ENCODE assay signal across 27 cellular contexts in the genomic region with DNA sequence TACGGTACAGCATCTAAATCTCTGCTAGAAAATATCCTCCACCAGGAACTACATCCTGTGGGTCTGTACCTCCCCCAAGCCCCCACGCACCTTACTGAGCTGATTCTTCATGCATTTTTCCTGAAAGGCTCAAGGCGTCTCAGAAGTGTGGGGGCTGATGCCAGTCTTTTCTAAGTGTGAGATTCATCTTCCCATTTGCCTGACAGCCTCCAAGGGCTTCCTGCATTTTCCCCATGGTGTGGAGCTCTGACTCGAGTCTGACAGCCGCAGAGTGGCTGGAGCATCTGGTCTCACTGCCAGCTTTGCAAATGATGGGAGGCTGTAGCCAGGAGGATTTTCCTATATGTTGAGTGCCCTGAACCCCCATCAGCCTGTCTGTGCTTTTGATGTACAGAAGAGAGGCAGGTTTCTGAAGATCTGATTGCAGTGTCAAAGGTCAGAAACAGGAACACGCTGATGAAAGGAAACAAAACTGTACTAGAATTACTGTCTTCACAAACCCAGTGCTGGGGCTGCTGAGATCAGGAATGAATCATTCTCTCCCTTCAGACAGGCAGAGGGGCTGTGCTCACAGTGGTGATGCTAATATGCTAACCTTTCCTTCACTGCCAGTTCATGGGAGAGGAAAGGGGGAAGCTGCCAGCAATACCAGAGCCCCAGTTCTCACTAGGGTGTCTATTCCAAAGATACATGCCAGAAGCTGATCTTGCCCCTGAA.
"Had no signal": no experiment of that assay in that cellular context is flagged by ENCODE, and none has a peak within 500 bp of the region (broad histone marks: within the 10 kb centered on the region; RNA-seq: fewer than 3 reads in every experiment).

No MANE protein-coding gene starts in this region.

- H3K4me3 ChIP-seq: coronary artery, dorsolateral prefrontal cortex, gastrocnemius medialis, hepatocyte, ovary, prostate gland, smooth muscle cell, thoracic aorta, uterus had no signal

- DNase-seq: activated CD8-positive, alpha-beta memory T cell treated with anti-CD3 and anti-CD28 coated beads for 24 hours; activated gamma-delta T cell treated with Interleukin-2 at 50 U/mL for 16 hours; activated naive CD4-positive, alpha-beta T cell treated with anti-CD3 and anti-CD28 coated beads, Interleukin-2, amount 50 U/mL, for 16 hours; activated T-cell treated with anti-CD3 and anti-CD28 coated beads, Interleukin-2, amount 50 U/mL, for 1 hour; effector memory CD8-positive, alpha-beta T cell; erythroblast; gastrocnemius medialis; glutamatergic neuron; kidney; left colon; midbrain; naive thymus-derived CD4-positive, alpha-beta T cell; ovary; stimulated activated CD4-positive, alpha-beta T cell treated with anti-CD3 and anti-CD28 coated beads, Interleukin-15, amount 100 ng/mL, for 24 hours; stimulated activated CD4-positive, alpha-beta T cell treated with anti-CD3 and anti-CD28 coated beads, Interleukin-2, amount 100 ng/mL, for 24 hours; stimulated activated naive CD4-positive, alpha-beta T cell; T-helper 2 cell; trophoblast cell; uterus had no signal

- ATAC-seq: effector memory CD8-positive, alpha-beta T cell; gastrocnemius medialis; left colon; naive thymus-derived CD4-positive, alpha-beta T cell; WTC11 had no signal

- H3K27ac ChIP-seq: coronary artery, dorsolateral prefrontal cortex, gastrocnemius medialis, hepatocyte, ovary, prostate gland, thoracic aorta, uterus had no signal

- H3K36me3 ChIP-seq: gastrocnemius medialis, ovary, prostate gland, thoracic aorta, uterus had no signal

- H3K27ac Mint-ChIP-seq: activated T-helper 1 cell treated with anti-CD3 and anti-CD28 coated beads, Interleukin-12 subunit alpha, Interleukin-12 subunit beta, Interleukin-2, Interleukin-4 antibody, amounts not matched to agents 30 ng/mL and 10 ng/mL and 1 ng/mL, durations not matched to agents 14 hours and 24 hours and 36 hours; effector memory CD8-positive, alpha-beta T cell; naive thymus-derived CD4-positive, alpha-beta T cell; WTC11 had no signal

- H3K4me3 Mint-ChIP-seq: activated T-helper 1 cell treated with anti-CD3 and anti-CD28 coated beads, Interleukin-12 subunit alpha, Interleukin-12 subunit beta, Interleukin-2, Interleukin-4 antibody, amounts not matched to agents 30 ng/mL and 10 ng/mL and 1 ng/mL, durations not matched to agents 14 hours and 24 hours and 36 hours; effector memory CD8-positive, alpha-beta T cell; naive thymus-derived CD4-positive, alpha-beta T cell; WTC11 had no signal

- H3K27me3 ChIP-seq: gastrocnemius medialis, ovary, uterus had no signal

- H3K9me3 ChIP-seq: gastrocnemius medialis, ovary, prostate gland, thoracic aorta, uterus had no signal

- H3K4me1 Mint-ChIP-seq: naive thymus-derived CD4-positive, alpha-beta T cell; WTC11 had no signal
